8 cellular contexts compared by ENCODE assay signal in the genomic region with DNA sequence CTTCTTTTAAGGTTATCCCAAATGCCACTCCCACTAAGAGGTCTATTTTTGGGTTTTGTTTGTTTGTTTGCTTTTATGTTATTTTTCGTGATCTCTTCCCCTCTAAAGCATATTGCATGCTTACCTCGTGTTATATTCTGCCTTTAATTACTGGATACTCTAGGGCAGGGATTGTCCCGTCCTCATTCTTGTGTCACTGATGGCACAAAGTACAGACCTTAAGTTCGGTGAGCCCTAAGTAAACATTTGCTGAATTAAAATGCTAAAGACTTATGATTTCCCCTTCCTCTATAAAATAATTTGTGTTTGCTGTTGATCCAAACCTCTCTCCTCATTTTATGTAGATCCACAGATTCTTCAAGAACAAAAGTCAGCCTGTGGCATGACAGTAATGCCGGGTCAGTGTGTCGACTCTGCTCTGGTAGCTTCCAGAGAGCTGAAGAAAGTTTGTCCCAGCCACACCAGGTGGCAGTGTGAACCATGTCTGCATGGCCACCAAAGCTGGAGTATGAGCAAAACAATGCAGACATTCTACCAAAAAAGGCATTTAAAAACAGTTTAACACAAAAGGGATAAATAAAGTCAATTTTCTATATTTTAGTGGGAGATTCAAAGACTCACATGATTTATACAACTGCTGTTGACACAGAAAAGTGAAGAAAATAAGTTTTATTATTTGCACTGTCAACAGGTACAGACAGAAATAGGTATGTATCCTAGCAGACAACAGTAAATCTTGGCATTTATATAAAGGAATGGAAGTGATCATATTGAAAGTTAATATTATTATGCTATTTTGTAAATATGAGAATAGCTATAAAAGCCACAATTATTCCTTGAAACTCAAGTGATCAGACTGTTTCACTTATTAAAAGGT. TPM values are rescaled to one million over a fixed set of nuclear protein-coding genes. Genes with fewer than 3 reads are reported as not detected.
DNase-seq lines count a peak whose midpoint lies in the region; ATAC-seq and TF ChIP-seq lines count a peak whose summit lies in the region.

No MANE protein-coding gene starts in this region.

- CTCF ChIA-PET in activated CD4-positive, alpha-beta memory T cell treated with anti-CD3 and anti-CD28 coated beads for 36 hours (lab: Charles Lee) = interaction anchor here (1.9 kb wide), 1 partner anchor 440 kb away, joined by 4 read pairs; no protein-coding TSS in a partner anchor

- DNase-seq in Right ventricle myocardium superior (no peak), right atrium auricular region (ENCODE audit: low spot score) (no peak), iPS DF 19.7 (ENCODE audit: low read depth, low spot score) (peak; percentile 17), upper lobe of right lung (no peak)
- peak; percentile 27 for DNase-seq in activated CD4-positive, alpha-beta memory T cell treated with anti-CD3 and anti-CD28 coated beads for 36 hours
- no peak for DNase-seq in activated naive CD8-positive, alpha-beta T cell treated with anti-CD3 and anti-CD28 coated beads for 36 hours

- H3K9me3 Mint-ChIP-seq in activated CD4-positive, alpha-beta memory T cell treated with anti-CD3 and anti-CD28 coated beads for 36 hours = no peaks in the 10 kb centered on the region
- no peaks in the 10 kb centered on the region for H3K9me3 Mint-ChIP-seq in activated naive CD8-positive, alpha-beta T cell treated with anti-CD3 and anti-CD28 coated beads for 36 hours

- H3K4me1 ChIP-seq in right atrium auricular region = no peaks in the 10 kb centered on the region
- H3K4me1 ChIP-seq in upper lobe of right lung = no peaks in the 10 kb centered on the region
- H3K4me1 ChIP-seq in gastroesophageal sphincter = no peaks in the 10 kb centered on the region

- H3K4me3 Mint-ChIP-seq in activated CD4-positive, alpha-beta memory T cell treated with anti-CD3 and anti-CD28 coated beads for 36 hours = no peak overlapping the region
- H3K4me3 Mint-ChIP-seq in activated naive CD8-positive, alpha-beta T cell treated with anti-CD3 and anti-CD28 coated beads for 36 hours = no peak overlapping the region

- intact Hi-C loops in Right ventricle myocardium superior (cut with DNase I) = no loop called here
- intact Hi-C loops in activated CD4-positive, alpha-beta memory T cell treated with anti-CD3 and anti-CD28 coated beads for 36 hours (cut with micrococcal nuclease) = loop anchor here (1.0 kb wide), 1 partner anchor 521 kb away; no protein-coding TSS in a partner anchor
- intact Hi-C loops in upper lobe of right lung (cut with DNase I) = no loop called here

- H3K27ac Mint-ChIP-seq in activated CD4-positive, alpha-beta memory T cell treated with anti-CD3 and anti-CD28 coated beads for 36 hours = no peak overlapping the region
- H3K27ac Mint-ChIP-seq in activated naive CD8-positive, alpha-beta T cell treated with anti-CD3 and anti-CD28 coated beads for 36 hours = no peak overlapping the region

- no peak overlapping the region for H3K4me3 ChIP-seq in right atrium auricular region
- no peak overlapping the region for H3K4me3 ChIP-seq in upper lobe of right lung
- H3K4me3 ChIP-seq in gastroesophageal sphincter = no peak overlapping the region

- no peaks in the 10 kb centered on the region for H3K36me3 ChIP-seq in right atrium auricular region
- no peaks in the 10 kb centered on the region for H3K36me3 ChIP-seq in upper lobe of right lung
- no peaks in the 10 kb centered on the region for H3K36me3 ChIP-seq in gastroesophageal sphincter

- TF ChIP-seq POLR2A in gastroesophageal sphincter (IDR thresholded peaks at IDR 0.05) = no peak

- H3K4me1 Mint-ChIP-seq in activated CD4-positive, alpha-beta memory T cell treated with anti-CD3 and anti-CD28 coated beads for 36 hours (ENCODE audit: low read depth) = no peaks in the 10 kb centered on the region
- H3K4me1 Mint-ChIP-seq in activated naive CD8-positive, alpha-beta T cell treated with anti-CD3 and anti-CD28 coated beads for 36 hours = no peaks in the 10 kb centered on the region

- no peak overlapping the region for H3K27ac ChIP-seq in right atrium auricular region
- H3K27ac ChIP-seq in upper lobe of right lung = no peak overlapping the region
- H3K27ac ChIP-seq in gastroesophageal sphincter = no peak overlapping the region

- no peak for TF ChIP-seq EP300 in Ishikawa (IDR thresholded peaks at IDR 0.05; ENCODE audit: borderline replicate concordance)
- TF ChIP-seq EP300 in gastroesophageal sphincter (IDR thresholded peaks at IDR 0.05) = no peak

- ATAC-seq in Right ventricle myocardium superior (ENCODE audit: poor library complexity) (peak; percentile 79), upper lobe of right lung (peak; percentile 68), gastroesophageal sphincter (no peak)

- no peaks in the 10 kb centered on the region for H3K27me3 ChIP-seq in right atrium auricular region
- no peaks in the 10 kb centered on the region for H3K27me3 ChIP-seq in upper lobe of right lung
- H3K27me3 ChIP-seq in gastroesophageal sphincter = no peaks in the 10 kb centered on the region

- TF ChIP-seq RAD21 in Ishikawa (IDR thresholded peaks at IDR 0.05; ENCODE audit: low read depth) = peak; percentile 87

- POLR2A ChIA-PET in activated CD4-positive, alpha-beta memory T cell treated with anti-CD3 and anti-CD28 coated beads for 36 hours (lab: Charles Lee) = no interaction called here

- WGBS in gastroesophageal sphincter (ENCODE audit: low coverage in 1 of 2), 2 donors = 33 to 59% methylated on average over 4 to 6 of the region's 6 CpGs

- H3K9me3 ChIP-seq in right atrium auricular region (no peaks in the 10 kb centered on the region), upper lobe of right lung (no peaks in the 10 kb centered on the region), gastroesophageal sphincter (peaks cover 0 to 8% (median 0%) of the 10 kb centered on the region in 3 donors)

- TF ChIP-seq CTCF in right atrium auricular region (IDR thresholded peaks at IDR 0.05) = peak in 1 of 2 donors; percentile 63
- TF ChIP-seq CTCF in upper lobe of right lung (IDR thresholded peaks at IDR 0.05) = peak; percentile 38
- peak in 1 of 4 experiments; percentile 19 for TF ChIP-seq CTCF in gastroesophageal sphincter (IDR thresholded peaks at IDR 0.05)

- peaks cover 9% of the 10 kb centered on the region for H3K27me3 Mint-ChIP-seq in activated CD4-positive, alpha-beta memory T cell treated with anti-CD3 and anti-CD28 coated beads for 36 hours
- no peaks in the 10 kb centered on the region for H3K27me3 Mint-ChIP-seq in activated naive CD8-positive, alpha-beta T cell treated with anti-CD3 and anti-CD28 coated beads for 36 hours

- no peaks in the 10 kb centered on the region for H3K36me3 Mint-ChIP-seq in activated CD4-positive, alpha-beta memory T cell treated with anti-CD3 and anti-CD28 coated beads for 36 hours
- no peaks in the 10 kb centered on the region for H3K36me3 Mint-ChIP-seq in activated naive CD8-positive, alpha-beta T cell treated with anti-CD3 and anti-CD28 coated beads for 36 hours

TF ChIP-seq in Ishikawa, 13 proteins besides CTCF, POLR2A, EP300 and RAD21 (continues in another document):
- no peak for TF ChIP-seq ZBTB7A (IDR thresholded peaks at IDR 0.05; ENCODE audit: low read depth)
- TF ChIP-seq, protein P1, sequence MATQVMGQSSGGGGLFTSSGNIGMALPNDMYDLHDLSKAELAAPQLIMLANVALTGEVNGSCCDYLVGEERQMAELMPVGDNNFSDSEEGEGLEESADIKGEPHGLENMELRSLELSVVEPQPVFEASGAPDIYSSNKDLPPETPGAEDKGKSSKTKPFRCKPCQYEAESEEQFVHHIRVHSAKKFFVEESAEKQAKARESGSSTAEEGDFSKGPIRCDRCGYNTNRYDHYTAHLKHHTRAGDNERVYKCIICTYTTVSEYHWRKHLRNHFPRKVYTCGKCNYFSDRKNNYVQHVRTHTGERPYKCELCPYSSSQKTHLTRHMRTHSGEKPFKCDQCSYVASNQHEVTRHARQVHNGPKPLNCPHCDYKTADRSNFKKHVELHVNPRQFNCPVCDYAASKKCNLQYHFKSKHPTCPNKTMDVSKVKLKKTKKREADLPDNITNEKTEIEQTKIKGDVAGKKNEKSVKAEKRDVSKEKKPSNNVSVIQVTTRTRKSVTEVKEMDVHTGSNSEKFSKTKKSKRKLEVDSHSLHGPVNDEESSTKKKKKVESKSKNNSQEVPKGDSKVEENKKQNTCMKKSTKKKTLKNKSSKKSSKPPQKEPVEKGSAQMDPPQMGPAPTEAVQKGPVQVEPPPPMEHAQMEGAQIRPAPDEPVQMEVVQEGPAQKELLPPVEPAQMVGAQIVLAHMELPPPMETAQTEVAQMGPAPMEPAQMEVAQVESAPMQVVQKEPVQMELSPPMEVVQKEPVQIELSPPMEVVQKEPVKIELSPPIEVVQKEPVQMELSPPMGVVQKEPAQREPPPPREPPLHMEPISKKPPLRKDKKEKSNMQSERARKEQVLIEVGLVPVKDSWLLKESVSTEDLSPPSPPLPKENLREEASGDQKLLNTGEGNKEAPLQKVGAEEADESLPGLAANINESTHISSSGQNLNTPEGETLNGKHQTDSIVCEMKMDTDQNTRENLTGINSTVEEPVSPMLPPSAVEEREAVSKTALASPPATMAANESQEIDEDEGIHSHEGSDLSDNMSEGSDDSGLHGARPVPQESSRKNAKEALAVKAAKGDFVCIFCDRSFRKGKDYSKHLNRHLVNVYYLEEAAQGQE (IDR thresholded peaks at IDR 0.05; ENCODE audit: low read depth) = no peak
- TF ChIP-seq CREB1 (IDR thresholded peaks at IDR 0.05; ENCODE audit: low read depth) = no peak
- TF ChIP-seq, protein P2, sequence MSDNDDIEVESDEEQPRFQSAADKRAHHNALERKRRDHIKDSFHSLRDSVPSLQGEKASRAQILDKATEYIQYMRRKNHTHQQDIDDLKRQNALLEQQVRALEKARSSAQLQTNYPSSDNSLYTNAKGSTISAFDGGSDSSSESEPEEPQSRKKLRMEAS (IDR thresholded peaks at IDR 0.05) = no peak
- TF ChIP-seq TCF12 (IDR thresholded peaks at IDR 0.05; ENCODE audit: low read depth) = no peak
- no peak for TF ChIP-seq NFIC (IDR thresholded peaks at IDR 0.05)
- TF ChIP-seq TEAD4 (IDR thresholded peaks at IDR 0.05) = no peak
- TF ChIP-seq YY1 (IDR thresholded peaks at IDR 0.05; ENCODE audit: low read depth) = no peak
- TF ChIP-seq EGR1 (IDR thresholded peaks at IDR 0.05) = no peak
- TF ChIP-seq, protein P3, sequence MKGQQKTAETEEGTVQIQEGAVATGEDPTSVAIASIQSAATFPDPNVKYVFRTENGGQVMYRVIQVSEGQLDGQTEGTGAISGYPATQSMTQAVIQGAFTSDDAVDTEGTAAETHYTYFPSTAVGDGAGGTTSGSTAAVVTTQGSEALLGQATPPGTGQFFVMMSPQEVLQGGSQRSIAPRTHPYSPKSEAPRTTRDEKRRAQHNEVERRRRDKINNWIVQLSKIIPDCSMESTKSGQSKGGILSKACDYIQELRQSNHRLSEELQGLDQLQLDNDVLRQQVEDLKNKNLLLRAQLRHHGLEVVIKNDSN (IDR thresholded peaks at IDR 0.05) = no peak
- TF ChIP-seq TAF1 (IDR thresholded peaks at IDR 0.05; ENCODE audit: low read depth) = no peak

RNA-seq across cellular contexts. Expression of a gene that starts 17.9 kb away (rescaled TPM):
- 2.3 TPM for total RNA-seq in Right ventricle myocardium superior
- 10 to 100 TPM in 1 of 2 donors, 1 to 10 TPM in 1; 2.8 to 12.6 TPM for total RNA-seq in right atrium auricular region
- total RNA-seq in activated CD4-positive, alpha-beta memory T cell treated with anti-CD3 and anti-CD28 coated beads for 36 hours = 10 to 100 TPM; 20.7 to 21.8 TPM
- 9.1 TPM for total RNA-seq in upper lobe of right lung
- 10 to 100 TPM; 16.5 to 16.6 TPM for total RNA-seq in activated naive CD8-positive, alpha-beta T cell treated with anti-CD3 and anti-CD28 coated beads for 36 hours
- 10 to 100 TPM in 3 of 4 donors, 1 to 10 TPM in 1; 6.1 to 41.6 (median 11.3) TPM for total RNA-seq in gastroesophageal sphincter

Comparison
In these comparisons a context has a peak if more than half of its experiments do, and no peak if none do; other contexts are left out.
1. DNase-seq: peak in activated CD4-positive, alpha-beta memory T cell treated with anti-CD3 and anti-CD28 coated beads for 36 hours (single experiment) and iPS DF 19.7 (single experiment); none in Right ventricle myocardium superior (single experiment), right atrium auricular region (single experiment), upper lobe of right lung (single experiment) and activated naive CD8-positive, alpha-beta T cell treated with anti-CD3 and anti-CD28 coated beads for 36 hours (single experiment).